ENCODE assay signal across 21 cellular contexts in the genomic region with DNA sequence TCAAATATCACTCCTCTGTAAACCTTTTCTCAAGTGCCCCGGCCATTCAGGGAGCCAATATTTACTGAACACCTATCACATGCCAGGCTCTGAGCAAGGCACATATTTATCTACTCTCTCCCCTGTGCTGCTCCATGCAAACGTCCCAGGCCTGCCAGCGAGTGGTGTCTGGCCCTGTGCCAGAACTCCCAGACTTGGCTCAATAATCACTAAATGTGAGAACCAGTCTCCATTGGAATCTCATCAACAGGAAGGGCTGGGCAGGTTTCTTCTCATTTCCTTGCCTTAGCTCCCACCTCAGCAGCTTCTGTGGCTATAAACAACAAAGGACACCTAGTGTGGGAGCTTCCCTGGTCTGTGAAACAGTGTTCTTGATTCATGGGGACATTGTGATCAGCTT. TPM values are rescaled to one million over a fixed set of nuclear protein-coding genes. Genes with fewer than 3 reads are reported as not detected.
DNase-seq lines count a peak whose midpoint lies in the region; ATAC-seq, FAIRE-seq and TF ChIP-seq lines count a peak whose summit lies in the region.
"Had no signal": no experiment of that assay in that cellular context is flagged by ENCODE, and none has a peak within 500 bp of the region (broad histone marks: within the 10 kb centered on the region; RNA-seq: fewer than 3 reads in every experiment).

No MANE protein-coding gene starts in this region.

- H3K27ac ChIP-seq in K562 (ENCODE audit: extremely low read depth, low read depth, low read length): no peak overlapping the region
- H3K27ac ChIP-seq in upper lobe of left lung: no peak overlapping the region
- H3K27ac ChIP-seq: esophagus squamous epithelium had no signal

- no peak for TF ChIP-seq POLR2A in K562 (conservative IDR thresholded peaks at IDR 0.05)
- no peak for TF ChIP-seq POLR2A in upper lobe of left lung (IDR thresholded peaks at IDR 0.05)

- H4K20me1 ChIP-seq in K562 (replicated peaks; ENCODE audit: control insufficient read depth, insufficient read depth, low read length): no peaks in the 10 kb centered on the region; the same call in 1 of the 2 replicates

- no peaks in the 10 kb centered on the region for H3K36me3 ChIP-seq in K562 (ENCODE audit: control insufficient read depth, insufficient read depth, low read length)
- no peaks in the 10 kb centered on the region for H3K36me3 ChIP-seq in upper lobe of left lung
- H3K36me3 ChIP-seq: esophagus squamous epithelium had no signal

- no peak for FAIRE-seq in K562 (lab: Jason Lieb, UNC)
- FAIRE-seq: colon, RCC 7860 had no signal

- no peak for TF ChIP-seq EP300 in K562 (IDR thresholded peaks at IDR 0.05; ENCODE audit: low read length)
- no peak for TF ChIP-seq EP300 in upper lobe of left lung (IDR thresholded peaks at IDR 0.05)

- H3K4me1 ChIP-seq in K562 (replicated peaks in 1 of 2; ENCODE audit: control insufficient read depth in 2 of 2, insufficient read depth in 2 of 2, low read length in 2 of 2) (no peaks in the 10 kb centered on the region), upper lobe of left lung (peaks cover 0 to 11% (median 9%) of the 10 kb centered on the region in 4 donors)

- CTCF ChIA-PET in K562 (lab: Yijun Ruan, JAX; ENCODE audit: low intra/inter-chr PET ratio): no interaction called here

- no peaks in the 10 kb centered on the region for H3K79me2 ChIP-seq in K562 (ENCODE audit: control insufficient read depth, insufficient read depth, low read length)

- H3K4me3 ChIP-seq in K562 (no peak overlapping the region), upper lobe of left lung (no peak overlapping the region)
- H3K4me3 ChIP-seq: esophagus squamous epithelium had no signal

- no peak overlapping the region for H3K9ac ChIP-seq in K562 (ENCODE audit: insufficient read depth in 1 of 2, low read depth in 2 of 2, low read length in 2 of 2)

- no peak overlapping the region for H3K4me2 ChIP-seq in K562 (ENCODE audit: insufficient read depth, low read length)

- POLR2A ChIA-PET in K562 (lab: Yijun Ruan, JAX): interaction anchor here (0.5 kb wide), 1 partner anchor 17 kb away, joined by 3 read pairs; no protein-coding TSS in a partner anchor

- 5% methylated on average over 3 of the region's 3 CpGs for WGBS in K562 (ENCODE audit: insufficient coverage, low coverage, missing lambda C conversion rate)
- WGBS in upper lobe of left lung, 2 donors: 24 to 35% methylated on average over 3 of the region's 3 CpGs

- H3K9me1 ChIP-seq in K562 (ENCODE audit: control insufficient read depth, insufficient read depth, low read length): no peaks in the 10 kb centered on the region

- no peak for TF ChIP-seq CTCF in K562 (IDR thresholded peaks at IDR 0.05 in 2 of 3, conservative IDR thresholded peaks at IDR 0.05 in 1 of 3; ENCODE audit: insufficient read depth in 2 of 3, low read depth in 1 of 3, low read length in 3 of 3)
- no peak for TF ChIP-seq CTCF in upper lobe of left lung (IDR thresholded peaks at IDR 0.05)

- H3K27me3 ChIP-seq in K562 (ENCODE audit: control insufficient read depth in 2 of 2, insufficient read depth in 2 of 2, low read length in 2 of 2) (peaks cover 8 to 42% of the 10 kb centered on the region in 2 experiments; a peak in 4 of 5 replicates), upper lobe of left lung (no peaks in the 10 kb centered on the region)

- H2AFZ ChIP-seq in K562 (ENCODE audit: low read depth, low read length): no peak overlapping the region

- DNase-seq in NCI-H510A treated with DMSO at 0.1 percent for 48 hours (lab: John Stamatoyannopoulos, UW) (peak; percentile 18), NCI-H510A (lab: John Stamatoyannopoulos, UW) (no peak), K562 (ENCODE audit: extremely low read depth in 1 of 4, low spot score in 3 of 4) (no peak), left colon (peak in 1 of 2 donors; percentile 63), upper lobe of left lung (peak; percentile 25 to 60), NK-92 (lab: John Stamatoyannopoulos, UW; ENCODE audit: unreplicated experiment) (no peak)
- DNase-seq: ACHN; activated CD4-positive, alpha-beta T cell treated with anti-CD3 and anti-CD28 coated beads for 48 hours; activated T-cell treated with anti-CD3 and anti-CD28 coated beads, Interleukin-2, amount 50 U/mL, for 48 hours; COR-L47; esophagus squamous epithelium; GOT3; mesendoderm; NCI-H446 treated with DMSO at 0.1 percent for 48 hours; stimulated activated naive CD8-positive, alpha-beta T cell treated with anti-CD3 and anti-CD28 coated beads, Interleukin-15, amount 100 ng/mL, for 72 hours had no signal

- in situ Hi-C loops in K562 (cut with MboI): no loop called here

- H3K9me3 ChIP-seq in K562 (replicated peaks; ENCODE audit: control insufficient read depth, insufficient read depth, low read depth, low read length): no peaks in the 10 kb centered on the region
- no peaks in the 10 kb centered on the region for H3K9me3 ChIP-seq in upper lobe of left lung
- H3K9me3 ChIP-seq: esophagus squamous epithelium had no signal

- no TSS peak for BruUV-seq in K562 (replicated peaks; lab: Mats Ljungman, UMichigan)

- TF ChIP-seq RAD21 in K562 (CRISPR knock-in tag; conservative IDR thresholded peaks at IDR 0.05 in 1 of 2, IDR thresholded peaks at IDR 0.05 in 1 of 2): no peak

- no peak for ATAC-seq in K562
- peak; percentile 90 for ATAC-seq in left colon
- peak in 1 of 2 donors; percentile 29 for ATAC-seq in upper lobe of left lung (ENCODE audit: low FRiP score in 2 of 2)
- no peak for ATAC-seq in GM18517 (IDR thresholded peaks at IDR 0.05; ENCODE audit: unreplicated experiment)
- ATAC-seq in GM18909 (IDR thresholded peaks at IDR 0.05; ENCODE audit: poor library complexity, unreplicated experiment): no peak
- ATAC-seq: stimulated activated naive CD8-positive, alpha-beta T cell treated with anti-CD3 and anti-CD28 coated beads, Interleukin-15, amount 100 ng/mL, for 72 hours had no signal

- intact Hi-C loops in K562 (cut with micrococcal nuclease): no loop called here
- intact Hi-C loops in left colon (cut with DNase I, micrococcal nuclease): no loop called here

TF ChIP-seq in K562, 482 proteins besides CTCF, POLR2A, EP300 and RAD21 (continues in another document):
- TF ChIP-seq HMBOX1 (IDR thresholded peaks at IDR 0.05): no peak
- no peak for TF ChIP-seq GTF2A2 (tag; IDR thresholded peaks at IDR 0.05)
- TF ChIP-seq NFIC (IDR thresholded peaks at IDR 0.05): peak; percentile 90
- no peak for TF ChIP-seq MED1 (CRISPR knock-in tag; IDR thresholded peaks at IDR 0.05; ENCODE audit: borderline replicate concordance)
- no peak for TF ChIP-seq SMARCC2 (IDR thresholded peaks at IDR 0.05; ENCODE audit: low read depth)
- TF ChIP-seq XRCC4 (IDR thresholded peaks at IDR 0.05; ENCODE audit: extremely low read depth, insufficient read depth, insufficient read length): no peak
- TF ChIP-seq ZNF76 (CRISPR knock-in tag; IDR thresholded peaks at IDR 0.05; ENCODE audit: borderline replicate concordance): no peak
- no peak for TF ChIP-seq CXXC5 (CRISPR knock-in tag; IDR thresholded peaks at IDR 0.05)
- TF ChIP-seq, protein P1, sequence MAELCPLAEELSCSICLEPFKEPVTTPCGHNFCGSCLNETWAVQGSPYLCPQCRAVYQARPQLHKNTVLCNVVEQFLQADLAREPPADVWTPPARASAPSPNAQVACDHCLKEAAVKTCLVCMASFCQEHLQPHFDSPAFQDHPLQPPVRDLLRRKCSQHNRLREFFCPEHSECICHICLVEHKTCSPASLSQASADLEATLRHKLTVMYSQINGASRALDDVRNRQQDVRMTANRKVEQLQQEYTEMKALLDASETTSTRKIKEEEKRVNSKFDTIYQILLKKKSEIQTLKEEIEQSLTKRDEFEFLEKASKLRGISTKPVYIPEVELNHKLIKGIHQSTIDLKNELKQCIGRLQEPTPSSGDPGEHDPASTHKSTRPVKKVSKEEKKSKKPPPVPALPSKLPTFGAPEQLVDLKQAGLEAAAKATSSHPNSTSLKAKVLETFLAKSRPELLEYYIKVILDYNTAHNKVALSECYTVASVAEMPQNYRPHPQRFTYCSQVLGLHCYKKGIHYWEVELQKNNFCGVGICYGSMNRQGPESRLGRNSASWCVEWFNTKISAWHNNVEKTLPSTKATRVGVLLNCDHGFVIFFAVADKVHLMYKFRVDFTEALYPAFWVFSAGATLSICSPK (IDR thresholded peaks at IDR 0.05; ENCODE audit: borderline replicate concordance): no peak
- no peak for TF ChIP-seq ZNF668 (CRISPR knock-in tag; IDR thresholded peaks at IDR 0.05)
- no peak for TF ChIP-seq RBM25 (IDR thresholded peaks at IDR 0.05; ENCODE audit: low read depth, low read length, severe bottlenecking)
- no peak for TF ChIP-seq C11orf30 (IDR thresholded peaks at IDR 0.05; ENCODE audit: low read depth)
- peak; percentile 51 for TF ChIP-seq NFIX (CRISPR knock-in tag; IDR thresholded peaks at IDR 0.05; ENCODE audit: low read depth)
- TF ChIP-seq EWSR1 (IDR thresholded peaks at IDR 0.05; ENCODE audit: borderline replicate concordance, low read depth, partially characterized antibody): no peak

RNA-seq across cellular contexts. Expression of gene RASSF10, which starts 21.7 kb away (rescaled TPM):
- total RNA-seq in K562 (2011; cell fraction: chromatin; rRNA removed; ENCODE audit: low replicate concordance): not detected in 2 replicates
- not detected in 2 replicates for total RNA-seq in K562 (2011; cell fraction: nucleolus; rRNA removed)
- not detected in 2 replicates for total RNA-seq in K562 (2011; cell fraction: nucleoplasm; rRNA removed)
- total RNA-seq in K562 (2014; rRNA removed): not detected in 2 replicates
- total RNA-seq in K562 (2014; rRNA removed; fragmentation: Illumina TruSeq; extraction: Trizol): not detected in 2 replicates
- not detected in 2 replicates for total RNA-seq in K562 (2015; rRNA removed; fragmentation: Illumina TruSeq; extraction: Trizol)
- not detected in 2 replicates for total RNA-seq in K562 (2021)
- not detected in 2 replicates for polyA plus RNA-seq in K562 (2011; rRNA removed)
- not detected in 2 replicates for polyA plus RNA-seq in K562 (2011; cell fraction: cytosol; rRNA removed)
- not detected in 2 replicates for polyA plus RNA-seq in K562 (2011; cell fraction: nucleus; rRNA removed)
- polyA plus RNA-seq in K562 (2012): not detected in 2 replicates
- polyA plus RNA-seq in K562 (2014; fragmentation: Illumina TruSeq; extraction: Trizol): not detected in 2 replicates
- polyA plus RNA-seq in K562 (2014; fragmentation: Nextera tagmentation; extraction: Ambion mirVana): not detected
- polyA plus RNA-seq in K562 (2014; rRNA removed): not detected in 2 replicates
- polyA minus RNA-seq in K562 (2011; rRNA and poly(A)+ RNA removed): not detected in 2 replicates
- polyA minus RNA-seq in K562 (2011; cell fraction: cytosol; rRNA and poly(A)+ RNA removed): not detected in 2 replicates
- not detected in 2 replicates for polyA minus RNA-seq in K562 (2011; cell fraction: nucleus; rRNA and poly(A)+ RNA removed)
- 1 to 10 TPM; 1.0 to 1.5 TPM for total RNA-seq in left colon
- total RNA-seq in upper lobe of left lung: 1 to 10 TPM; 2.0 to 9.6 (median 4.7) TPM
- total RNA-seq: M059J; T-helper 2 cell treated with Interferon-gamma antibody and Interleukin-4, amounts not matched to agents 100 ng/mL and 5 ng/mL, for 36 hours had no signal

Comparison
In these comparisons a context has a peak if more than half of its experiments do, and no peak if none do; other contexts are left out.
1. DNase-seq: peak in NCI-H510A treated with DMSO at 0.1 percent for 48 hours (single experiment) and upper lobe of left lung (2 of 2); none in NCI-H510A (single experiment), K562 (0 of 4) and NK-92 (single experiment).